ENCODE assay signal across 19 cellular contexts in the genomic region with DNA sequence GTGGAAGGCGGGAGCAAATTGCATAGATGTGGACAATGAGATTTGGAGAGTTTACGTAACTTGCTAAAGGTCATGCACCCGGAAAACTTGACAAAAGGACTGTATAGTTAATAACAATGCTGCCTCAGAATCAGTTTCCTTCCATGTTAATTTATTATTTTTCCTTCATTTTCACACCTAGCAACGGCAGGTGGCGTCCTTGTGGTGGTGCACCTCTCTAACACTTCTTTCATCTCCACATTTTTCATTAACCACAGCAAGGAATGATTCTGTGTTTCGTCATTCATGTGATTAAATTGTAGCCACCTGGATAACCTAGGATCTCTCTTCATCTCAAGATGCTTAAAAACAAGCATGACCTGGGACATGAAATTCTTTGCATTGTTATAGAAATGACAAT.
DNase-seq lines count a peak whose midpoint lies in the region; ATAC-seq and TF ChIP-seq lines count a peak whose summit lies in the region.
"Had no signal": no experiment of that assay in that cellular context is flagged by ENCODE, and none has a peak within 500 bp of the region (broad histone marks: within the 10 kb centered on the region; RNA-seq: fewer than 3 reads in every experiment).

No MANE protein-coding gene starts in this region.

- no peak overlapping the region for H3K4me3 ChIP-seq in body of pancreas
- H3K4me3 ChIP-seq: MG63, SJCRH30, stomach had no signal

- H3K36me3 ChIP-seq in body of pancreas (replicated peaks in 1 of 2; ENCODE audit: insufficient read depth in 1 of 2, low read depth in 2 of 2): no peaks in the 10 kb centered on the region
- H3K36me3 ChIP-seq: MG63, SJCRH30, stomach had no signal

- 32 to 44% methylated on average over 6 of the region's 6 CpGs for WGBS in body of pancreas, 2 donors

- H3K27me3 ChIP-seq in body of pancreas: no peaks in the 10 kb centered on the region
- H3K27me3 ChIP-seq: MG63, stomach had no signal

- TF ChIP-seq CTCF in body of pancreas (IDR thresholded peaks at IDR 0.05): peak in 1 of 7 experiments; percentile 3

- DNase-seq in DMS 273 (lab: John Stamatoyannopoulos, UW; ENCODE audit: unreplicated experiment) (peak; percentile 40), DMS 273 treated with DMSO at 0.1 percent for 48 hours (lab: John Stamatoyannopoulos, UW) (no peak), LoVo (ENCODE audit: low spot score) (peak; percentile 2), RPMI8226 (peak; percentile 26), iPS-NIHi11 (ENCODE audit: low spot score) (peak; percentile 6), midbrain (lab: John Stamatoyannopoulos, UW) (no peak), body of pancreas (no peak)
- DNase-seq: 8988T; activated naive CD4-positive, alpha-beta T cell treated with Interleukin-2 at 50 U/mL for 16 hours; CD4-positive, alpha-beta memory T cell; immature natural killer cell; mesenchymal stem cell; MG63; NCI-H446; nucleus accumbens; small intestine; stomach had no signal

- intact Hi-C loops in body of pancreas (cut with DNase I): no loop called here

- TF ChIP-seq POLR2A in body of pancreas (IDR thresholded peaks at IDR 0.05): no peak

- no peak overlapping the region for H3K27ac ChIP-seq in body of pancreas
- H3K27ac ChIP-seq: SJCRH30, stomach had no signal

- H3K9me3 ChIP-seq in body of pancreas: no peaks in the 10 kb centered on the region
- H3K9me3 ChIP-seq: MG63, SJCRH30 had no signal

- ATAC-seq in GM21390 (IDR thresholded peaks at IDR 0.05; ENCODE audit: unreplicated experiment) (no peak), body of pancreas (no peak)

- H3K4me1 ChIP-seq in body of pancreas: peaks cover 6% of the 10 kb centered on the region
- H3K4me1 ChIP-seq: SJCRH30, stomach had no signal

Comparison
In these comparisons a context has a peak if more than half of its experiments do, and no peak if none do; other contexts are left out.
1. DNase-seq: peak in DMS 273 (single experiment), LoVo (single experiment), RPMI8226 (single experiment) and iPS-NIHi11 (single experiment); none in DMS 273 treated with DMSO at 0.1 percent for 48 hours (single experiment), midbrain (single experiment) and body of pancreas (0 of 4).